8 cellular contexts compared by ENCODE assay signal in the genomic region with DNA sequence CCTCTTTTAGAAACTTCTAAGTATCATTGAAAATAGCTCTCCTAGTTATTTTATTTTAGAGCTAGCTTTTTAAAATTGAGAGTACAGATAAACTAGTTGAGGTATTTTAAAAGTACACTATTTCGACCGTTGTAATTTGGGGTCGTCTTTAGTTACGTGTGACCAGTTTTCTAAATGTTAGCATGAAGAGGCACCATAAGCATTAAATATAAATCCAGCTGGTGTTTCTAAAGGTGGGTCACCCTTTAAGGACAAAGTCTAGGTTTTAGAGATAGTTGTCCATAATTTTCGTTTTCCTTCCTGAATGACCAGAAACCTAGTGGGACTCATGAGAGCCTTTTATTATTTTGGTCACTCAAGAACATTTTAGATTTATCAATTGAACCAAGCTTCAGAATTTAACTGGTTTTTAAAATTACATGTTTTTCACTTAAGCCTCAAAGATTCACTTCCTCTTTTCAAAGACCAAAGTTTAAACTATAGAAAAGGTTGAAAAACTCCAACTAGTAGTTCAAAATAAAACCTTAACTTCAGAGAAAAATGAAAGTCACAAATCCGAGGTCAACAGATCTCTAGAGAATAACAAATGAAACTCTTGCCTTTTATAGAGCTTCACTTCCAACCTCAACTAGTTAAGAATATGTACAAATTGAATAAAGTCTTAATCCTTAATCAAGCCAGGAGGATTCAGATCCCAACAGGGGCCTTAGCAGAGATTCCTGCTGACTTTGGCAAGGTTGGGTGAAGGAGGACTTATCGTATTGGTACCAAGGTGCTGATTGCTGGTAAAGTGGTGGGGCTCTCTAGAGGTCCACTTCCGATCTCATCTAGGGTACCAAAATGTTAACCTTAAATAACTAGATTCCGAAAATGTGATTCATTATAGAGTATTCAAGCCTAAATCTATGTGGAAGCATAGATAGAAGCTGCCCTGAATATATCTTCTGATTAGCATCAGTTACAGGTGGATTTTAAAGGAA. TPM values are rescaled to one million over a fixed set of nuclear protein-coding genes. Genes with fewer than 3 reads are reported as not detected.
DNase-seq lines count a peak whose midpoint lies in the region; ATAC-seq and TF ChIP-seq lines count a peak whose summit lies in the region.

No MANE protein-coding gene starts in this region.

- H3K4me1 ChIP-seq in heart right ventricle (peaks cover 6 to 44% (median 33%) of the 10 kb centered on the region in 9 donors), urinary bladder (ENCODE audit: insufficient read depth) (no peaks in the 10 kb centered on the region)

- peaks cover 7% of the 10 kb centered on the region for H3K9me3 Mint-ChIP-seq in chondrocyte (ENCODE audit: low read depth)
- peaks cover 4% of the 10 kb centered on the region for H3K9me3 Mint-ChIP-seq in type B pancreatic cell

- no peaks in the 10 kb centered on the region for H3K27me3 ChIP-seq in heart right ventricle

- H3K4me3 Mint-ChIP-seq in chondrocyte (ENCODE audit: unreplicated experiment) = no peak overlapping the region
- no peak overlapping the region for H3K4me3 Mint-ChIP-seq in type B pancreatic cell

- peaks cover 0 to 39% (median 20%) of the 10 kb centered on the region in 11 donors for H3K9me3 ChIP-seq in heart right ventricle

- peaks cover 25% of the 10 kb centered on the region for H3K4me1 Mint-ChIP-seq in chondrocyte (ENCODE audit: low read depth)
- H3K4me1 Mint-ChIP-seq in type B pancreatic cell (ENCODE audit: unreplicated experiment) = peaks cover 10% of the 10 kb centered on the region

- peak overlapping the region; percentile 56 to 90 (median 81) for H3K27ac ChIP-seq in heart right ventricle
- peak overlapping the region; percentile 32 for H3K27ac ChIP-seq in urinary bladder (ENCODE audit: low read depth)

- H3K36me3 ChIP-seq in heart right ventricle (peaks cover 0 to 38% (median 8%) of the 10 kb centered on the region in 9 donors), urinary bladder (ENCODE audit: insufficient read depth) (peaks cover 3% of the 10 kb centered on the region)

- H3K4me3 ChIP-seq in heart right ventricle (peak overlapping the region in 6 of 10 donors; percentile 20 to 30 (median 26)), urinary bladder (ENCODE audit: low read depth, low read length) (no peak overlapping the region)

- no peak for ATAC-seq in heart right ventricle
- ATAC-seq in HG03354 (IDR thresholded peaks at IDR 0.05; ENCODE audit: poor library complexity, severe bottlenecking, unreplicated experiment) = peak; percentile 63

- no peaks in the 10 kb centered on the region for H3K27me3 Mint-ChIP-seq in chondrocyte (ENCODE audit: low read depth)
- no peaks in the 10 kb centered on the region for H3K27me3 Mint-ChIP-seq in type B pancreatic cell

- DNase-seq in heart right ventricle (no peak), cardiac septum (ENCODE audit: low spot score) (no peak), chondrocyte (ENCODE audit: low spot score) (no peak), superior temporal gyrus (ENCODE audit: extremely low spot score) (no peak), AG20443 (ENCODE audit: low spot score) (no peak), type B pancreatic cell (ENCODE audit: extremely low spot score, unreplicated experiment) (no peak)

- H3K27ac Mint-ChIP-seq in chondrocyte (ENCODE audit: unreplicated experiment) (peak overlapping the region; percentile 62), type B pancreatic cell (no peak overlapping the region)

- WGBS in heart right ventricle, 2 donors = 67 to 75% methylated on average over 9 of the region's 9 CpGs
- 66% methylated on average over 9 of the region's 9 CpGs for WGBS in urinary bladder

- TF ChIP-seq CTCF in heart right ventricle (IDR thresholded peaks at IDR 0.05) (no peak), chondrocyte (IDR thresholded peaks at IDR 0.05) (no peak), type B pancreatic cell (conservative IDR thresholded peaks at IDR 0.05) (no peak)

- intact Hi-C loops in heart right ventricle (cut with DNase I) (loop anchor here in 2 of 10 donors (1.0 to 2.0 kb wide), 2 partner anchors 31 to 33 kb away; a partner anchor contains a TSS), cardiac septum (cut with DNase I) (loop anchor here (2.0 kb wide), 1 partner anchor 33 kb away; a partner anchor contains a TSS)

- H3K36me3 Mint-ChIP-seq in chondrocyte (ENCODE audit: low read depth) = peaks cover 4% of the 10 kb centered on the region
- H3K36me3 Mint-ChIP-seq in type B pancreatic cell = peaks cover 17% of the 10 kb centered on the region

RNA-seq across cellular contexts. Expression of a gene that starts 32.5 kb away (rescaled TPM):
- total RNA-seq in heart right ventricle = 10 to 100 TPM; 61.2 to 76.6 (median 64.5) TPM
- polyA plus RNA-seq in heart right ventricle = 10 to 100 TPM; 16.9 to 20.0 TPM
- 53.3 TPM for total RNA-seq in cardiac septum
- 55.6 to 70.7 TPM (median 57.7 TPM) in 3 replicates for total RNA-seq in chondrocyte
- total RNA-seq in urinary bladder = 162 TPM
- polyA plus RNA-seq in urinary bladder = 25.5 TPM
- total RNA-seq in type B pancreatic cell (ENCODE audit: low replicate concordance) = 72.9 and 76.1 TPM in 2 replicates

RNA-seq across cellular contexts. Expression of a gene that starts 32.8 kb away (rescaled TPM):
- total RNA-seq in heart right ventricle = 10 to 100 TPM; 64.2 to 94.5 (median 75.4) TPM
- polyA plus RNA-seq in heart right ventricle = 10 to 100 TPM; 10.1 to 28.1 TPM
- total RNA-seq in cardiac septum = 69.6 TPM
- 67.2 to 93.5 TPM (median 71.7 TPM) in 3 replicates for total RNA-seq in chondrocyte
- 125 TPM for total RNA-seq in urinary bladder
- polyA plus RNA-seq in urinary bladder = 44.9 TPM
- total RNA-seq in type B pancreatic cell (ENCODE audit: low replicate concordance) = 46.6 and 47.1 TPM in 2 replicates
